25 cellular contexts compared by ENCODE assay signal in the genomic region with DNA sequence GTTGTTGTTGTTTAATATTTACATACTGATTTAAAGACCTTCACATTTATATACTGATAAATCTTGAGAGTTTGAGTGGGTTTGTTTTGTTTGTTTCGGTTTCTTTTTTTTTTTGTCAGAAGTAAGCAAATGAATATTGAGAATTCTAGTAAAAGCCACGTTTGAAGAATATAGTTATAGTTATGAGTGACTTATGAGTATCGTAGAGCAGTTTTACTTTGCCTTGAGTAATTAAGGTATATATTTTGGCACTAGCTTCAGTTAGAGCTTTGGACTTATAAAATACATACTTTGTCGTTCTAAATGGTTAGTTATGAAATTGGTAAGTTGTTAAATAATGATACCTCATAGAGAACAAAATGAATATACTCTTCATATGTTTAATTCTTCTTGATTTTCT. TPM values are rescaled to one million over a fixed set of nuclear protein-coding genes. Genes with fewer than 3 reads are reported as not detected.
DNase-seq lines count a peak whose midpoint lies in the region; ATAC-seq and TF ChIP-seq lines count a peak whose summit lies in the region.
"Had no signal": no experiment of that assay in that cellular context is flagged by ENCODE, and none has a peak within 500 bp of the region (broad histone marks: within the 10 kb centered on the region; RNA-seq: fewer than 3 reads in every experiment).

No MANE protein-coding gene starts in this region.

- POLR2A ChIA-PET in RWPE1 (lab: Yijun Ruan, JAX; ENCODE audit: low non-redundant PET): no interaction called here
- POLR2A ChIA-PET in CD8-positive, alpha-beta T cell (lab: Charles Lee): no interaction called here

- WGBS in esophagus squamous epithelium, 2 donors: 48 to 67% methylated on average over 4 of the region's 4 CpGs

- no peaks in the 10 kb centered on the region for H3K27me3 ChIP-seq in CD4-positive, CD25-positive, alpha-beta regulatory T cell (ENCODE audit: control insufficient read depth, insufficient read depth, low read length)
- no peaks in the 10 kb centered on the region for H3K27me3 ChIP-seq in CD8-positive, alpha-beta T cell (ENCODE audit: insufficient read depth, low read length)
- no peaks in the 10 kb centered on the region for H3K27me3 ChIP-seq in esophagus squamous epithelium
- H3K27me3 ChIP-seq: BLaER1, SJSA1 had no signal

- no peak for DNase-seq in activated CD8-positive, alpha-beta memory T cell treated with anti-CD3 and anti-CD28 coated beads, Interleukin-2, amount 10 ng/mL, durations not matched to agents 7 days and 5 days
- DNase-seq in activated CD8-positive, alpha-beta memory T cell treated with anti-CD3 and anti-CD28 coated beads for 24 hours: no peak
- DNase-seq in CD4-positive, CD25-positive, alpha-beta regulatory T cell: no peak
- no peak for DNase-seq in RWPE1 (ENCODE audit: low spot score)
- DNase-seq in activated T-helper 2 cell treated with anti-CD3 and anti-CD28 coated beads, Interferon-gamma antibody, Interleukin-2, Interleukin-4, amounts not matched to agents 10 μg/mL and 5 μg/mL and 100 μg/mL, durations not matched to agents 14 hours and 24 hours and 36 hours (ENCODE audit: low spot score): no peak
- no peak for DNase-seq in COR-L47 (lab: John Stamatoyannopoulos, UW)
- DNase-seq in CD8-positive, alpha-beta T cell: no peak
- no peak for DNase-seq in esophagus squamous epithelium (lab: John Stamatoyannopoulos, UW)
- DNase-seq: Calu3; CD4-positive, alpha-beta T cell; DND-41; NCI-H1048; NCI-H1417; NCI-H1694; NCI-H2029 treated with DMSO at 0.1 percent for 48 hours; NCI-H446 treated with DMSO at 0.1 percent for 48 hours; NCI-H526; NCI-H82; NK-92 treated with Interleukin-12 subunit alpha and Interleukin-12 subunit beta, amount 100 ng/mL, for 24 hours; PC-3; Right ventricle myocardium superior had no signal

- no peaks in the 10 kb centered on the region for H3K27me3 Mint-ChIP-seq in activated CD8-positive, alpha-beta memory T cell treated with anti-CD3 and anti-CD28 coated beads, Interleukin-2, amount 10 ng/mL, durations not matched to agents 7 days and 5 days
- no peaks in the 10 kb centered on the region for H3K27me3 Mint-ChIP-seq in CD4-positive, CD25-positive, alpha-beta regulatory T cell
- H3K27me3 Mint-ChIP-seq in activated T-helper 2 cell treated with anti-CD3 and anti-CD28 coated beads, Interferon-gamma antibody, Interleukin-2, Interleukin-4, amounts not matched to agents 10 μg/mL and 5 μg/mL and 100 μg/mL, durations not matched to agents 14 hours and 24 hours and 36 hours (ENCODE audit: low read depth): no peaks in the 10 kb centered on the region
- no peaks in the 10 kb centered on the region for H3K27me3 Mint-ChIP-seq in CD8-positive, alpha-beta T cell (ENCODE audit: low read depth)
- H3K27me3 Mint-ChIP-seq: CD4-positive, alpha-beta T cell had no signal

- H3K9me3 Mint-ChIP-seq in activated CD8-positive, alpha-beta memory T cell treated with anti-CD3 and anti-CD28 coated beads, Interleukin-2, amount 10 ng/mL, durations not matched to agents 7 days and 5 days (ENCODE audit: low read depth): peaks cover 5% of the 10 kb centered on the region
- H3K9me3 Mint-ChIP-seq in CD4-positive, CD25-positive, alpha-beta regulatory T cell: peaks cover 0 to 10% (median 2%) of the 10 kb centered on the region in 7 donors
- peaks cover 11% of the 10 kb centered on the region for H3K9me3 Mint-ChIP-seq in activated T-helper 2 cell treated with anti-CD3 and anti-CD28 coated beads, Interferon-gamma antibody, Interleukin-2, Interleukin-4, amounts not matched to agents 10 μg/mL and 5 μg/mL and 100 μg/mL, durations not matched to agents 14 hours and 24 hours and 36 hours
- peaks cover 5% of the 10 kb centered on the region for H3K9me3 Mint-ChIP-seq in CD8-positive, alpha-beta T cell

- CTCF ChIA-PET in activated CD8-positive, alpha-beta memory T cell treated with anti-CD3 and anti-CD28 coated beads, Interleukin-2, amount 10 ng/mL, durations not matched to agents 7 days and 5 days (lab: Charles Lee): interaction anchor here (1.1 to 2.0 kb wide), 5 partner anchors 10 to 29 kb away, joined by 3 to 9 read pairs (median 4); a partner anchor contains a TSS
- CTCF ChIA-PET in RWPE1 (lab: Yijun Ruan, JAX): interaction anchor here (0.5 kb wide), 1 partner anchor 21 kb away, joined by 3 read pairs; no protein-coding TSS in a partner anchor
- CTCF ChIA-PET in CD8-positive, alpha-beta T cell (lab: Charles Lee): interaction anchor here (1.5 kb wide), 1 partner anchor 9 kb away, joined by 8 read pairs; no protein-coding TSS in a partner anchor

- H3K4me1 ChIP-seq in CD4-positive, CD25-positive, alpha-beta regulatory T cell (ENCODE audit: control insufficient read depth, insufficient read depth, low read length, poor library complexity, severe bottlenecking): no peaks in the 10 kb centered on the region
- no peaks in the 10 kb centered on the region for H3K4me1 ChIP-seq in CD8-positive, alpha-beta T cell (ENCODE audit: insufficient read depth, low read length)
- H3K4me1 ChIP-seq in esophagus squamous epithelium: peaks cover 0 to 18% (median 4%) of the 10 kb centered on the region in 3 donors
- H3K4me1 ChIP-seq: BLaER1, SJSA1 had no signal

- H3K4me3 Mint-ChIP-seq in activated CD8-positive, alpha-beta memory T cell treated with anti-CD3 and anti-CD28 coated beads, Interleukin-2, amount 10 ng/mL, durations not matched to agents 7 days and 5 days: peak overlapping the region; percentile 22
- peak overlapping the region in 2 of 4 donors; percentile 29 to 71 for H3K4me3 Mint-ChIP-seq in CD4-positive, CD25-positive, alpha-beta regulatory T cell
- H3K4me3 Mint-ChIP-seq in activated T-helper 2 cell treated with anti-CD3 and anti-CD28 coated beads, Interferon-gamma antibody, Interleukin-2, Interleukin-4, amounts not matched to agents 10 μg/mL and 5 μg/mL and 100 μg/mL, durations not matched to agents 14 hours and 24 hours and 36 hours (ENCODE audit: low read depth): no peak overlapping the region
- no peak overlapping the region for H3K4me3 Mint-ChIP-seq in CD8-positive, alpha-beta T cell
- H3K4me3 Mint-ChIP-seq: CD4-positive, alpha-beta T cell had no signal

- ATAC-seq in activated CD8-positive, alpha-beta memory T cell treated with anti-CD3 and anti-CD28 coated beads, Interleukin-2, amount 10 ng/mL, durations not matched to agents 7 days and 5 days: peak; percentile 60
- no peak for ATAC-seq in CD4-positive, CD25-positive, alpha-beta regulatory T cell (ENCODE audit: low read depth in 2 of 2)
- no peak for ATAC-seq in CD8-positive, alpha-beta T cell
- ATAC-seq: HCT116, PC-3 had no signal

- H3K4me3 ChIP-seq in CD4-positive, CD25-positive, alpha-beta regulatory T cell (ENCODE audit: low read depth, low read length): no peak overlapping the region
- no peak overlapping the region for H3K4me3 ChIP-seq in CD8-positive, alpha-beta T cell (ENCODE audit: low read depth, low read length)
- no peak overlapping the region for H3K4me3 ChIP-seq in esophagus squamous epithelium
- H3K4me3 ChIP-seq: BLaER1, SJSA1 had no signal

- intact Hi-C loops in activated T-helper 2 cell treated with anti-CD3 and anti-CD28 coated beads, Interferon-gamma antibody, Interleukin-2, Interleukin-4, amounts not matched to agents 10 μg/mL and 5 μg/mL and 100 μg/mL, durations not matched to agents 14 hours and 24 hours and 36 hours (cut with micrococcal nuclease): loop anchor here (1.0 kb wide), 1 partner anchor 36 kb away; no protein-coding TSS in a partner anchor
- intact Hi-C loops in CD8-positive, alpha-beta T cell (cut with DNase I, micrococcal nuclease): no loop called here
- intact Hi-C loops in esophagus squamous epithelium (cut with DNase I): no loop called here

- H3K4me1 Mint-ChIP-seq in activated CD8-positive, alpha-beta memory T cell treated with anti-CD3 and anti-CD28 coated beads, Interleukin-2, amount 10 ng/mL, durations not matched to agents 7 days and 5 days: peaks cover 27% of the 10 kb centered on the region
- peaks cover 0 to 42% (median 10%) of the 10 kb centered on the region in 4 donors for H3K4me1 Mint-ChIP-seq in CD4-positive, CD25-positive, alpha-beta regulatory T cell
- peaks cover 22% of the 10 kb centered on the region for H3K4me1 Mint-ChIP-seq in activated T-helper 2 cell treated with anti-CD3 and anti-CD28 coated beads, Interferon-gamma antibody, Interleukin-2, Interleukin-4, amounts not matched to agents 10 μg/mL and 5 μg/mL and 100 μg/mL, durations not matched to agents 14 hours and 24 hours and 36 hours (ENCODE audit: low read depth)
- H3K4me1 Mint-ChIP-seq in CD8-positive, alpha-beta T cell (ENCODE audit: low read depth): peaks cover 6% of the 10 kb centered on the region

- H3K9me3 ChIP-seq in CD4-positive, CD25-positive, alpha-beta regulatory T cell (ENCODE audit: control insufficient read depth in 2 of 2, low read length in 2 of 2): peaks cover 2 to 9% of the 10 kb centered on the region in 2 experiments
- H3K9me3 ChIP-seq in CD8-positive, alpha-beta T cell (ENCODE audit: low read length): peaks cover 3% of the 10 kb centered on the region
- peaks cover 0 to 6% (median 0%) of the 10 kb centered on the region in 3 donors for H3K9me3 ChIP-seq in esophagus squamous epithelium
- H3K9me3 ChIP-seq: SJSA1 had no signal

- TF ChIP-seq POLR2A in esophagus squamous epithelium (IDR thresholded peaks at IDR 0.05): no peak

- peak overlapping the region; percentile 75 for H3K27ac Mint-ChIP-seq in activated CD8-positive, alpha-beta memory T cell treated with anti-CD3 and anti-CD28 coated beads, Interleukin-2, amount 10 ng/mL, durations not matched to agents 7 days and 5 days
- H3K27ac Mint-ChIP-seq in CD4-positive, CD25-positive, alpha-beta regulatory T cell: peak overlapping the region in 2 of 3 donors; percentile 20 to 70
- peak overlapping the region; percentile 42 for H3K27ac Mint-ChIP-seq in activated T-helper 2 cell treated with anti-CD3 and anti-CD28 coated beads, Interferon-gamma antibody, Interleukin-2, Interleukin-4, amounts not matched to agents 10 μg/mL and 5 μg/mL and 100 μg/mL, durations not matched to agents 14 hours and 24 hours and 36 hours
- H3K27ac Mint-ChIP-seq in CD8-positive, alpha-beta T cell: no peak overlapping the region
- H3K27ac Mint-ChIP-seq: CD4-positive, alpha-beta T cell had no signal

- no peak for TF ChIP-seq CTCF in RWPE1 (conservative IDR thresholded peaks at IDR 0.05; ENCODE audit: low read depth)
- no peak for TF ChIP-seq CTCF in CD8-positive, alpha-beta T cell (IDR thresholded peaks at IDR 0.05)
- no peak for TF ChIP-seq CTCF in esophagus squamous epithelium (IDR thresholded peaks at IDR 0.05)

- H3K27ac ChIP-seq in CD4-positive, CD25-positive, alpha-beta regulatory T cell (ENCODE audit: insufficient read depth, low read length, poor library complexity, severe bottlenecking): no peak overlapping the region
- H3K27ac ChIP-seq in RWPE1: peak overlapping the region; percentile 75
- no peak overlapping the region for H3K27ac ChIP-seq in CD8-positive, alpha-beta T cell (ENCODE audit: low read depth, low read length)
- no peak overlapping the region for H3K27ac ChIP-seq in esophagus squamous epithelium
- H3K27ac ChIP-seq: BLaER1, HL-60, SJSA1 had no signal

- H3K36me3 Mint-ChIP-seq in activated CD8-positive, alpha-beta memory T cell treated with anti-CD3 and anti-CD28 coated beads, Interleukin-2, amount 10 ng/mL, durations not matched to agents 7 days and 5 days: peaks cover 52% of the 10 kb centered on the region
- H3K36me3 Mint-ChIP-seq in CD4-positive, CD25-positive, alpha-beta regulatory T cell: peaks cover 34% of the 10 kb centered on the region
- peaks cover 79% of the 10 kb centered on the region for H3K36me3 Mint-ChIP-seq in activated T-helper 2 cell treated with anti-CD3 and anti-CD28 coated beads, Interferon-gamma antibody, Interleukin-2, Interleukin-4, amounts not matched to agents 10 μg/mL and 5 μg/mL and 100 μg/mL, durations not matched to agents 14 hours and 24 hours and 36 hours (ENCODE audit: low read depth)
- H3K36me3 Mint-ChIP-seq in CD8-positive, alpha-beta T cell: peaks cover 50% of the 10 kb centered on the region

- peaks cover 32% of the 10 kb centered on the region for H3K36me3 ChIP-seq in CD4-positive, CD25-positive, alpha-beta regulatory T cell (ENCODE audit: control insufficient read depth, insufficient read depth, low read length)
- peaks cover 9% of the 10 kb centered on the region for H3K36me3 ChIP-seq in CD8-positive, alpha-beta T cell (ENCODE audit: insufficient read depth, low read length)
- H3K36me3 ChIP-seq in esophagus squamous epithelium: peaks cover 0 to 72% (median 17%) of the 10 kb centered on the region in 3 donors

RNA-seq across cellular contexts. Expression of a gene that starts 27.8 kb away (rescaled TPM):
- 100 to 1,000 TPM in 1 of 2 experiments, 10 to 100 TPM in 1; 94.9 to 135 TPM for total RNA-seq in activated CD8-positive, alpha-beta memory T cell treated with anti-CD3 and anti-CD28 coated beads, Interleukin-2, amount 10 ng/mL, durations not matched to agents 7 days and 5 days
- total RNA-seq in CD4-positive, CD25-positive, alpha-beta regulatory T cell: 53.6 TPM
- 100 to 1,000 TPM; 115 to 158 (median 138) TPM for polyA plus RNA-seq in CD4-positive, CD25-positive, alpha-beta regulatory T cell
- 206 and 217 TPM in 2 replicates for total RNA-seq in activated T-helper 2 cell treated with anti-CD3 and anti-CD28 coated beads, Interferon-gamma antibody, Interleukin-2, Interleukin-4, amounts not matched to agents 10 μg/mL and 5 μg/mL and 100 μg/mL, durations not matched to agents 14 hours and 24 hours and 36 hours
- 10 to 100 TPM; 64.5 to 69.5 TPM for total RNA-seq in CD8-positive, alpha-beta T cell
- total RNA-seq in esophagus squamous epithelium: 100 to 1,000 TPM in 3 of 4 donors, 10 to 100 TPM in 1; 61.0 to 160 (median 126) TPM
